8 cellular contexts compared by ENCODE assay signal in genomic region chr16:87806608-87807546, GRCh38. TPM values are rescaled to one million over a fixed set of nuclear protein-coding genes. Genes with fewer than 3 reads are reported as not detected.
DNase-seq lines count a peak whose midpoint lies in the region; ATAC-seq and TF ChIP-seq lines count a peak whose summit lies in the region.

No MANE protein-coding gene starts in this region.

- intact Hi-C loops in CD4-positive, alpha-beta T cell (cut with DNase I, micrococcal nuclease): no loop called here
- intact Hi-C loops in OCI-LY7 (cut with micrococcal nuclease; ENCODE audit: unreplicated experiment): loop anchor here (1.0 to 2.0 kb wide), 2 partner anchors 28 to 44 kb away; no protein-coding TSS in a partner anchor
- intact Hi-C loops in activated T-helper 2 cell treated with anti-CD3 and anti-CD28 coated beads, Interferon-gamma antibody, Interleukin-2, Interleukin-4, amounts not matched to agents 10 μg/mL and 5 μg/mL and 100 μg/mL, durations not matched to agents 14 hours and 24 hours and 36 hours (cut with micrococcal nuclease): no loop called here

- H3K36me3 ChIP-seq in HUES48 (ENCODE audit: control insufficient read depth, insufficient read depth, low read length): no peaks in the 10 kb centered on the region
- no peaks in the 10 kb centered on the region for H3K36me3 ChIP-seq in OCI-LY7 (ENCODE audit: insufficient read depth, low read length)
- H3K36me3 ChIP-seq in parathyroid adenoma (ENCODE audit: control insufficient read depth, insufficient read depth, low read length): no peaks in the 10 kb centered on the region

- H3K4me2 ChIP-seq in OCI-LY7 (ENCODE audit: low read length) (peak overlapping the region; percentile 69), parathyroid adenoma (ENCODE audit: low read length) (no peak overlapping the region)

- no TSS peak for BruUV-seq in OCI-LY7 (replicated peaks; lab: Mats Ljungman, UMichigan)

- no peaks in the 10 kb centered on the region for H3K27me3 ChIP-seq in CD4-positive, alpha-beta T cell (ENCODE audit: control insufficient read depth, insufficient read depth, low read length)
- H3K27me3 ChIP-seq in HUES48 (ENCODE audit: control insufficient read depth, insufficient read depth, low read length): no peaks in the 10 kb centered on the region
- H3K27me3 ChIP-seq in parathyroid adenoma (ENCODE audit: control insufficient read depth, insufficient read depth, low read length): no peaks in the 10 kb centered on the region

- H4K20me1 ChIP-seq in OCI-LY7 (ENCODE audit: insufficient read depth, low read length): no peaks in the 10 kb centered on the region

- H3K9me3 Mint-ChIP-seq in CD4-positive, alpha-beta T cell: no peaks in the 10 kb centered on the region
- H3K9me3 Mint-ChIP-seq in activated T-helper 2 cell treated with anti-CD3 and anti-CD28 coated beads, Interferon-gamma antibody, Interleukin-2, Interleukin-4, amounts not matched to agents 10 μg/mL and 5 μg/mL and 100 μg/mL, durations not matched to agents 14 hours and 24 hours and 36 hours: no peaks in the 10 kb centered on the region

- no peak overlapping the region for H3K27ac ChIP-seq in CD4-positive, alpha-beta T cell (ENCODE audit: low read depth, low read length)
- no peak overlapping the region for H3K27ac ChIP-seq in HUES48 (ENCODE audit: low read depth, low read length)
- H3K27ac ChIP-seq in OCI-LY7 (ENCODE audit: low read depth, low read length, poor library complexity, severe bottlenecking): peak overlapping the region; percentile 97
- no peak overlapping the region for H3K27ac ChIP-seq in parathyroid adenoma

- H2AFZ ChIP-seq in OCI-LY7 (ENCODE audit: low read length): peak overlapping the region; percentile 25
- H2AFZ ChIP-seq in parathyroid adenoma: peak overlapping the region; percentile 68

- no peaks in the 10 kb centered on the region for H3K9me2 ChIP-seq in OCI-LY7 (ENCODE audit: insufficient read depth, low read length)

- H3K36me3 Mint-ChIP-seq in CD4-positive, alpha-beta T cell (ENCODE audit: low read depth): no peaks in the 10 kb centered on the region
- H3K36me3 Mint-ChIP-seq in activated T-helper 2 cell treated with anti-CD3 and anti-CD28 coated beads, Interferon-gamma antibody, Interleukin-2, Interleukin-4, amounts not matched to agents 10 μg/mL and 5 μg/mL and 100 μg/mL, durations not matched to agents 14 hours and 24 hours and 36 hours (ENCODE audit: low read depth): no peaks in the 10 kb centered on the region

- POLR2A ChIA-PET in CD4-positive, alpha-beta T cell (lab: Charles Lee): interaction anchor here (1.3 to 1.7 kb wide), 6 partner anchors 15 to 144 kb away, joined by 4 to 11 read pairs (median 4); partner anchors contain the start of genes BANP, KLHDC4 and SLC7A5
- POLR2A ChIA-PET in OCI-LY7 (lab: Charles Lee): interaction anchor here (0.5 to 10.1 kb wide), 11 partner anchors 9 to 59 kb away, joined by 3 to 128 read pairs (median 4); no protein-coding TSS in a partner anchor

- peak overlapping the region; percentile 89 for H3K4me3 Mint-ChIP-seq in CD4-positive, alpha-beta T cell
- peak overlapping the region; percentile 81 for H3K4me3 Mint-ChIP-seq in activated T-helper 2 cell treated with anti-CD3 and anti-CD28 coated beads, Interferon-gamma antibody, Interleukin-2, Interleukin-4, amounts not matched to agents 10 μg/mL and 5 μg/mL and 100 μg/mL, durations not matched to agents 14 hours and 24 hours and 36 hours (ENCODE audit: low read depth)

- H3K27me3 Mint-ChIP-seq in CD4-positive, alpha-beta T cell: no peaks in the 10 kb centered on the region
- no peaks in the 10 kb centered on the region for H3K27me3 Mint-ChIP-seq in activated T-helper 2 cell treated with anti-CD3 and anti-CD28 coated beads, Interferon-gamma antibody, Interleukin-2, Interleukin-4, amounts not matched to agents 10 μg/mL and 5 μg/mL and 100 μg/mL, durations not matched to agents 14 hours and 24 hours and 36 hours (ENCODE audit: low read depth)

- H3K9ac ChIP-seq in HUES48 (ENCODE audit: low read depth, low read length): peak overlapping the region; percentile 43; the same call in 1 of the 2 replicates
- H3K9ac ChIP-seq in parathyroid adenoma: no peak overlapping the region

- peak; percentile 26 to 64 (median 38) for DNase-seq in CD4-positive, alpha-beta T cell
- peak; percentile 95 for DNase-seq in OCI-LY7 (ENCODE audit: low spot score)
- peak; percentile 44 for DNase-seq in activated T-helper 2 cell treated with anti-CD3 and anti-CD28 coated beads, Interferon-gamma antibody, Interleukin-2, Interleukin-4, amounts not matched to agents 10 μg/mL and 5 μg/mL and 100 μg/mL, durations not matched to agents 14 hours and 24 hours and 36 hours (ENCODE audit: low spot score)
- DNase-seq in foreskin fibroblast: peak; percentile 75 to 95
- DNase-seq in NCI-H446 treated with DMSO at 0.1 percent for 48 hours (lab: John Stamatoyannopoulos, UW): no peak

- ATAC-seq in CD4-positive, alpha-beta T cell (ENCODE audit: poor library complexity): peak; percentile 95
- ATAC-seq in HG02885 (IDR thresholded peaks at IDR 0.05; ENCODE audit: poor library complexity, unreplicated experiment): no peak

- H3K27ac Mint-ChIP-seq in CD4-positive, alpha-beta T cell: peak overlapping the region; percentile 77
- H3K27ac Mint-ChIP-seq in activated T-helper 2 cell treated with anti-CD3 and anti-CD28 coated beads, Interferon-gamma antibody, Interleukin-2, Interleukin-4, amounts not matched to agents 10 μg/mL and 5 μg/mL and 100 μg/mL, durations not matched to agents 14 hours and 24 hours and 36 hours: peak overlapping the region; percentile 93

- no peaks in the 10 kb centered on the region for H3K9me3 ChIP-seq in CD4-positive, alpha-beta T cell (ENCODE audit: control insufficient read depth, low read length)
- H3K9me3 ChIP-seq in HUES48 (ENCODE audit: control insufficient read depth, insufficient read depth, low read length) (no peaks in the 10 kb centered on the region), OCI-LY7 (ENCODE audit: low read length) (no peaks in the 10 kb centered on the region), parathyroid adenoma (ENCODE audit: control insufficient read depth, low read length) (no peaks in the 10 kb centered on the region)

- H3K4me1 ChIP-seq in HUES48 (ENCODE audit: control insufficient read depth, insufficient read depth, low read length) (peaks cover 10% of the 10 kb centered on the region; the same call in 1 of the 2 replicates), OCI-LY7 (ENCODE audit: insufficient read depth, low read length, poor library complexity, severe bottlenecking) (peaks cover 91% of the 10 kb centered on the region), parathyroid adenoma (no peaks in the 10 kb centered on the region)

- CTCF ChIA-PET in CD4-positive, alpha-beta T cell (lab: Charles Lee): interaction anchor here (0.9 to 1.7 kb wide), 2 partner anchors 28 to 43 kb away, joined by 5 to 10 read pairs; no protein-coding TSS in a partner anchor
- CTCF ChIA-PET in OCI-LY7 (lab: Charles Lee; ENCODE audit: unreplicated experiment): interaction anchor here (0.6 to 3.1 kb wide), 3 partner anchors 13 to 43 kb away, joined by 3 to 19 read pairs (median 3); no protein-coding TSS in a partner anchor

- no peak for TF ChIP-seq CTCF in CD4-positive, alpha-beta T cell (IDR thresholded peaks at IDR 0.05)
- 0 out of 2 replicates have a peak, but pooled peaks have one; percentile 24 for TF ChIP-seq CTCF in OCI-LY7 (conservative IDR thresholded peaks at IDR 0.05; ENCODE audit: low read length)
- TF ChIP-seq CTCF in foreskin fibroblast (IDR thresholded peaks at IDR 0.05; ENCODE audit: low read depth, low read length): no peak
- TF ChIP-seq CTCF in parathyroid adenoma (IDR thresholded peaks at IDR 0.05): no peak

- no peak overlapping the region for H3K4me3 ChIP-seq in HUES48 (ENCODE audit: low read depth, low read length)
- peak overlapping the region; percentile 65 for H3K4me3 ChIP-seq in OCI-LY7 (ENCODE audit: low read depth, low read length, poor library complexity, severe bottlenecking)
- H3K4me3 ChIP-seq in foreskin fibroblast (ENCODE audit: low read depth in 1 of 2, low read length in 2 of 2): peak overlapping the region; percentile 46 to 58
- H3K4me3 ChIP-seq in parathyroid adenoma (ENCODE audit: low read depth, low read length): no peak overlapping the region

- peaks cover 18% of the 10 kb centered on the region for H3K4me1 Mint-ChIP-seq in CD4-positive, alpha-beta T cell (ENCODE audit: low read depth)
- peaks cover 32% of the 10 kb centered on the region for H3K4me1 Mint-ChIP-seq in activated T-helper 2 cell treated with anti-CD3 and anti-CD28 coated beads, Interferon-gamma antibody, Interleukin-2, Interleukin-4, amounts not matched to agents 10 μg/mL and 5 μg/mL and 100 μg/mL, durations not matched to agents 14 hours and 24 hours and 36 hours (ENCODE audit: low read depth)

- no peaks in the 10 kb centered on the region; the same call in 1 of the 2 replicates for H3K79me2 ChIP-seq in OCI-LY7 (ENCODE audit: insufficient read depth, low read depth, low read length)
- H3K79me2 ChIP-seq in parathyroid adenoma: no peaks in the 10 kb centered on the region

RNA-seq across cellular contexts. Expression of gene KLHDC4, which starts 41.1 kb away (rescaled TPM):
- total RNA-seq in CD4-positive, alpha-beta T cell: 10 to 100 TPM; 41.4 to 43.0 TPM
- total RNA-seq in OCI-LY7 (2014; rRNA removed; shearing (Covaris generic)): 146 and 147 TPM in 2 replicates
- 213 and 233 TPM in 2 replicates for total RNA-seq in OCI-LY7 (2022)
- total RNA-seq in activated T-helper 2 cell treated with anti-CD3 and anti-CD28 coated beads, Interferon-gamma antibody, Interleukin-2, Interleukin-4, amounts not matched to agents 10 μg/mL and 5 μg/mL and 100 μg/mL, durations not matched to agents 14 hours and 24 hours and 36 hours: 68.5 and 73.1 TPM in 2 replicates

Comparison
In these comparisons a context has a peak if more than half of its experiments do, and no peak if none do; other contexts are left out.
1. H3K4me3 ChIP-seq: peak in OCI-LY7 (single experiment) and foreskin fibroblast (2 of 2); none in HUES48 (single experiment) and parathyroid adenoma (single experiment).